ENCODE assay signal across 8 cellular contexts in the genomic region with DNA sequence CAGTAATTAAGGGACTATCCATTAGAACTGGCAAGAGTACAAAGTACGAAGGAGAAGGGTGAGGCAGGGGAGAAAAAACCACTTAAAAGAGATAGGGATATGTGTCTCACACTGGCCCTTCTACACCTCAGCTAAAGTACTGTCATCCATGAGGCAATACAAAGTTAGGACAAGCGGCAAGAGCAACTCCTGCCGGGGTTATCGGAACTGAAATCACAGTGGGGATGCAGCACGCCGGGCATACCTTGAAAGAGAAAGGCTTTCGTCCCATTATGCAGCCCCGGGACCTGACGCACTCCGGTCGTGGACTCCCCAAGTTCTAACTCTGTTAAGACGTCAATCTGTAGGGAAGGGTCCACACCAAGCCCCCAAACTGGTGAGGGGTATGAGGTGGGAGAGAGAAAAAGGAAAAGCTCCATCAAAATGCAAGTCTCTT. TPM values are rescaled to one million over a fixed set of nuclear protein-coding genes. Genes with fewer than 3 reads are reported as not detected.
DNase-seq lines count a peak whose midpoint lies in the region; ATAC-seq, FAIRE-seq and TF ChIP-seq lines count a peak whose summit lies in the region.

No MANE protein-coding gene starts in this region.

- ATAC-seq in right cardiac atrium (no peak), GM18517 (IDR thresholded peaks at IDR 0.05; ENCODE audit: unreplicated experiment) (no peak), HG03520 (IDR thresholded peaks at IDR 0.05; ENCODE audit: unreplicated experiment) (no peak)

- TF ChIP-seq POLR2A in spleen (IDR thresholded peaks at IDR 0.05) = no peak
- TF ChIP-seq POLR2A in GM12892 (IDR thresholded peaks at IDR 0.05; ENCODE audit: low read depth, low read length) = no peak

- POLR2A ChIA-PET in HEK293 (lab: Yijun Ruan, JAX) = no interaction called here

- H3K79me2 ChIP-seq in ACC112 (ENCODE audit: control insufficient read depth, insufficient read depth, low read length, unreplicated experiment) = no peaks in the 10 kb centered on the region

- H3K4me1 ChIP-seq in ACC112 (ENCODE audit: control insufficient read depth, insufficient read depth, low read length, unreplicated experiment) (peaks cover 4% of the 10 kb centered on the region), HEK293 (ENCODE audit: control insufficient read depth, insufficient read depth, low read length) (peaks cover 2% of the 10 kb centered on the region; the same call in 1 of the 2 replicates), right cardiac atrium (ENCODE audit: control insufficient read depth, insufficient read depth, low read length) (no peaks in the 10 kb centered on the region), spleen (peaks cover 6 to 33% (median 24%) of the 10 kb centered on the region in 6 donors)

- H2AFZ ChIP-seq in ACC112 (ENCODE audit: low read length, unreplicated experiment) = no peak overlapping the region

- intact Hi-C loops in right cardiac atrium (cut with DNase I) = no loop called here
- intact Hi-C loops in spleen (cut with DNase I; ENCODE audit: low total_unique reads) = no loop called here

- TF ChIP-seq CTCF in HEK293 (tag by site-specific recombination; IDR thresholded peaks at IDR 0.05) (no peak), spleen (IDR thresholded peaks at IDR 0.05 in 8 of 11, conservative IDR thresholded peaks at IDR 0.05 in 3 of 11) (no peak)

- CTCF ChIA-PET in HEK293 (lab: Yijun Ruan, JAX) = interaction anchor here (0.6 to 2.0 kb wide), 6 partner anchors 27 to 717 kb away, joined by 3 to 10 read pairs (median 4); no protein-coding TSS in a partner anchor

- H3K27me3 ChIP-seq in ACC112 (ENCODE audit: insufficient read depth, low read length) (peaks cover 84% of the 10 kb centered on the region), right cardiac atrium (ENCODE audit: control insufficient read depth, insufficient read depth) (peaks cover 3% of the 10 kb centered on the region), spleen (replicated peaks in 1 of 7) (peaks cover 0 to 80% (median 45%) of the 10 kb centered on the region in 7 donors)

- H3K27ac ChIP-seq in ACC112 (ENCODE audit: low read depth, low read length) (no peak overlapping the region), HEK293 (ENCODE audit: extremely low read depth, low read depth, low read length) (no peak overlapping the region), right cardiac atrium (ENCODE audit: low read length) (no peak overlapping the region), spleen (no peak overlapping the region)

- 1% methylated on average over 12 of the region's 12 CpGs for WGBS in right cardiac atrium
- WGBS in spleen, 5 donors = 2 to 3% (median 2%) methylated on average over 12 of the region's 12 CpGs

- H3K36me3 ChIP-seq in ACC112 (ENCODE audit: insufficient read depth, low read length) (no peaks in the 10 kb centered on the region), HEK293 (ENCODE audit: control insufficient read depth in 2 of 2, insufficient read depth in 1 of 2, low read length in 2 of 2) (no peaks in the 10 kb centered on the region), spleen (no peaks in the 10 kb centered on the region)

- H3K4me3 ChIP-seq in ACC112 (ENCODE audit: low read depth, low read length) = peak overlapping the region; percentile 76
- H3K4me3 ChIP-seq in HEK293 (ENCODE audit: low read depth, low read length) = peak overlapping the region; percentile 61
- H3K4me3 ChIP-seq in right cardiac atrium (ENCODE audit: low read length) = peak overlapping the region; percentile 92
- peak overlapping the region; percentile 41 to 76 (median 55) for H3K4me3 ChIP-seq in spleen

- H3K9me3 ChIP-seq in HEK293 (ENCODE audit: control insufficient read depth, insufficient read depth, low read depth, low read length) (no peaks in the 10 kb centered on the region), right cardiac atrium (ENCODE audit: control insufficient read depth, low read length) (no peaks in the 10 kb centered on the region), spleen (peaks cover 0 to 10% (median 0%) of the 10 kb centered on the region in 8 donors)

- FAIRE-seq in GM12892 (lab: Jason Lieb, UNC) = no peak

- peak; percentile 62 for DNase-seq in activated CD8-positive, alpha-beta memory T cell treated with anti-CD3 and anti-CD28 coated beads, Interleukin-2, amount 50 U/mL, for 48 hours
- DNase-seq in right cardiac atrium = peak in 1 of 3 donors; percentile 24
- DNase-seq in spleen = no peak
- no peak for DNase-seq in GM12892 (ENCODE audit: insufficient read length)

TF ChIP-seq in HEK293, 187 proteins besides CTCF, POLR2A, EP300 and RAD21:
- TF ChIP-seq ZBTB20 (tag by site-specific recombination; IDR thresholded peaks at IDR 0.05) (peak; percentile 73), ZNF19 (tag by site-specific recombination; IDR thresholded peaks at IDR 0.05; ENCODE audit: low read depth) (no peak), MZF1 (tag by site-specific recombination; IDR thresholded peaks at IDR 0.05; ENCODE audit: borderline replicate concordance) (peak; percentile 48; the same call in 1 of the 2 replicates), ZNF692 (tag by site-specific recombination; IDR thresholded peaks at IDR 0.05) (peak; percentile 64), ZNF16 (tag by site-specific recombination; IDR thresholded peaks at IDR 0.05; ENCODE audit: low read depth) (no peak), ZNF501 (tag by site-specific recombination; IDR thresholded peaks at IDR 0.05) (peak; percentile 39; the same call in 1 of the 2 replicates), ZNF366 (tag by site-specific recombination; conservative IDR thresholded peaks at IDR 0.05) (0 out of 2 replicates have a peak, but pooled peaks have one; percentile 22), ZBTB48 (tag by site-specific recombination; IDR thresholded peaks at IDR 0.05) (peak; percentile 89), ZNF701 (tag by site-specific recombination; IDR thresholded peaks at IDR 0.05) (no peak), PRDM1 (tag by site-specific recombination; IDR thresholded peaks at IDR 0.05) (peak; percentile 58)

RNA-seq across cellular contexts. Expression of gene NELL2, which starts 1.1 kb away (rescaled TPM):
- total RNA-seq in right cardiac atrium (under 1 TPM; 0.43 to 0.95 (median 0.65) TPM), spleen (10 to 100 TPM in 3 of 7 donors, 1 to 10 TPM in 4; 5.1 to 21.8 (median 10.0) TPM)
- polyA plus RNA-seq in right cardiac atrium (0.07 TPM), spleen (1 to 10 TPM; 1.0 to 1.9 (median 1.7) TPM)
- polyA plus RNA-seq in GM12892 (2012; ENCODE audit: missing spikeins) = not detected
